ENCODE assay signal across 10 cellular contexts in genomic region chr10:17817790-17818189, GRCh38. TPM values are rescaled to one million over a fixed set of nuclear protein-coding genes. Genes with fewer than 3 reads are reported as not detected.
"Had no signal": no experiment of that assay in that cellular context is flagged by ENCODE, and none has a peak within 500 bp of the region (broad histone marks: within the 10 kb centered on the region; RNA-seq: fewer than 3 reads in every experiment).

No MANE protein-coding gene starts in this region.

- DNase-seq: GM23248, GOT3, H7, HFFc6, KBM-7 had no signal

- H3K9ac ChIP-seq: GM23248 had no signal

- H3K4me3 ChIP-seq: GM23248, HAP-1 had no signal

- H3K4me1 ChIP-seq: HAP-1 had no signal

- FAIRE-seq: HepG2 had no signal

- H2AFZ ChIP-seq: GM23248 had no signal

- H3K36me3 ChIP-seq: HAP-1 had no signal

- H3K9me3 ChIP-seq: HAP-1 had no signal

- H3K27ac ChIP-seq: GM23248, HL-60 had no signal

RNA-seq across cellular contexts. Expression of gene MRC1, which starts 8.6 kb away (rescaled TPM):
- total RNA-seq: GM23248, H4, HepG2 had no signal
- polyA plus RNA-seq: GM23248, HepG2, IgD-negative memory B cell had no signal
